30 cellular contexts compared by ENCODE assay signal in genomic region chr12:74620932-74621331, GRCh38.
A peak's percentile ranks its signal among the peaks of the same experiment; 100 is the strongest.
DNase-seq lines count a peak whose midpoint lies in the region; ATAC-seq, FAIRE-seq and TF ChIP-seq lines count a peak whose summit lies in the region.
"Had no signal": no experiment of that assay in that cellular context is flagged by ENCODE, and none has a peak within 500 bp of the region (broad histone marks: within the 10 kb centered on the region; RNA-seq: fewer than 3 reads in every experiment).

No MANE protein-coding gene starts in this region.

- no peak overlapping the region for H2AFZ ChIP-seq in neural progenitor cell (replicated peaks)

- no peaks in the 10 kb centered on the region for H3K36me3 ChIP-seq in neural progenitor cell
- H3K36me3 ChIP-seq: SJCRH30 had no signal

- no peaks in the 10 kb centered on the region for H3K27me3 ChIP-seq in neural progenitor cell
- H3K27me3 ChIP-seq: SJCRH30 had no signal

- H3K4me1 ChIP-seq in neural progenitor cell: no peaks in the 10 kb centered on the region
- H3K4me1 ChIP-seq: A549, SJCRH30 had no signal

- no peak overlapping the region for H3K4me3 Mint-ChIP-seq in neural progenitor cell
- H3K4me3 Mint-ChIP-seq: CD4-positive, alpha-beta memory T cell had no signal

- H3K9ac ChIP-seq in neural progenitor cell: no peak overlapping the region

- no peak overlapping the region for H3K27ac Mint-ChIP-seq in neural progenitor cell
- H3K27ac Mint-ChIP-seq: CD4-positive, alpha-beta memory T cell had no signal

- DNase-seq in Ammon's horn (ENCODE audit: low spot score) (peak; percentile 13), H54 (ENCODE audit: insufficient read length, low spot score) (no peak), RPMI7951 (ENCODE audit: low read depth) (peak; percentile 5), globus pallidus (ENCODE audit: low spot score) (peak; percentile 24), neural progenitor cell (ENCODE audit: low spot score) (no peak), 8988T (no peak), NCI-H446 (lab: John Stamatoyannopoulos, UW) (no peak)
- DNase-seq: AML-193; C1 segment of cervical spinal cord; Caco-2; CD4-positive, alpha-beta memory T cell; DMS79 treated with DMSO at 0.1 percent for 48 hours; KBM-7; MM.1S; NCI-H1436; NCI-H187; NCI-H2081 treated with DMSO at 0.1 percent for 48 hours; NCI-H2171 treated with DMSO at 0.1 percent for 48 hours; NCI-H345; NCI-H524; NCI-H82; NK-92 treated with Interleukin-12 subunit alpha and Interleukin-12 subunit beta, amount 100 ng/mL, for 24 hours; PC-3; SJCRH30 had no signal

- no peaks in the 10 kb centered on the region for H4K20me1 ChIP-seq in neural progenitor cell (ENCODE audit: low read depth)

- TF ChIP-seq POLR2A in H54 (IDR thresholded peaks at IDR 0.05; ENCODE audit: low read depth, low read length): no peak

- no peak overlapping the region for H3K4me2 ChIP-seq in neural progenitor cell
- H3K4me2 ChIP-seq: A549 had no signal

- H3K27ac ChIP-seq in neural progenitor cell: no peak overlapping the region
- H3K27ac ChIP-seq: A549, SJCRH30 had no signal

- no peaks in the 10 kb centered on the region for H3K4me1 Mint-ChIP-seq in neural progenitor cell
- H3K4me1 Mint-ChIP-seq: CD4-positive, alpha-beta memory T cell had no signal

- ATAC-seq in HG02973 (IDR thresholded peaks at IDR 0.05; ENCODE audit: unreplicated experiment): no peak
- ATAC-seq: A549, PC-3, Right ventricle myocardium inferior had no signal

- no peak overlapping the region for H3K4me3 ChIP-seq in neural progenitor cell
- H3K4me3 ChIP-seq: A549, SJCRH30 had no signal

- H3K79me2 ChIP-seq in neural progenitor cell (ENCODE audit: low read depth): no peaks in the 10 kb centered on the region

- peak; percentile 15 for FAIRE-seq in H54 (lab: Jason Lieb, UNC)
- FAIRE-seq: A549, GM12892, GM19239, HTR-8/SVneo had no signal

- H3F3A ChIP-seq in neural progenitor cell (ENCODE audit: low read depth): no peaks in the 10 kb centered on the region

- H3K9me3 Mint-ChIP-seq in neural progenitor cell: no peaks in the 10 kb centered on the region
- H3K9me3 Mint-ChIP-seq: CD4-positive, alpha-beta memory T cell had no signal

- no peak for TF ChIP-seq CTCF in neural progenitor cell (IDR thresholded peaks at IDR 0.05)

- no peaks in the 10 kb centered on the region for H3K27me3 Mint-ChIP-seq in neural progenitor cell (ENCODE audit: insufficient read depth, low read depth)

- no peaks in the 10 kb centered on the region for H3K36me3 Mint-ChIP-seq in neural progenitor cell
- H3K36me3 Mint-ChIP-seq: CD4-positive, alpha-beta memory T cell had no signal

- no peaks in the 10 kb centered on the region for H3K9me3 ChIP-seq in neural progenitor cell (ENCODE audit: low read depth)
- H3K9me3 ChIP-seq: A549, Caco-2, SJCRH30 had no signal

Comparison
In these comparisons a context has a peak if more than half of its experiments do, and no peak if none do; other contexts are left out.
1. DNase-seq: peak in Ammon's horn (single experiment), RPMI7951 (single experiment) and globus pallidus (single experiment); none in H54 (single experiment), neural progenitor cell (single experiment), 8988T (single experiment) and NCI-H446 (0 of 2).